In the genomic region with DNA sequence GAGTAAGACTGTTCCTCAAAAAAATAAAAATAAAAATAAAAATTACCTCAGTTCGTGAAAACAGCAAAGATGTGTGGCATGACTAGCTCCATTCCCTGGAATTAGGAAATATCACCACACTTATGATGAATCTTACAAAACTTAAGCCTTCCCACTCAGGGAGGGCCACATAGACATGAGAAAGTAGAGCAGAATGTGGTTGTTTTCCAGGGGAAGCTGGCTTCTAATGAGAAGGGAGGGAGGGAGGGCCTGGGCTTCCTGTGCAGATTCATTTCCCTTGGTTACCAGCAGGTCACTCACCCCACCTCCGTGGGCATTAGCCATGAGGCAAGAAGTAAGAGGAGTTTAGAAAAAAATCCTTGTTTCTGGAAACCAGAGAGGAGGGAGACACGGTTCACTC, we compare ENCODE assay signal across 10 cellular contexts.
A peak's percentile ranks its signal among the peaks of the same experiment; 100 is the strongest.
DNase-seq lines count a peak whose midpoint lies in the region; ATAC-seq and TF ChIP-seq lines count a peak whose summit lies in the region.
"Had no signal": no experiment of that assay in that cellular context is flagged by ENCODE, and none has a peak within 500 bp of the region (broad histone marks: within the 10 kb centered on the region; RNA-seq: fewer than 3 reads in every experiment).

No MANE protein-coding gene starts in this region.

- DNase-seq in AG04450 (ENCODE audit: low read depth, low spot score) (peak; percentile 90), KG1 (lab: John Stamatoyannopoulos, UW) (peak; percentile 44), astrocyte of the spinal cord (ENCODE audit: low read depth, low spot score) (peak; percentile 81), left lobe of liver (ENCODE audit: low spot score) (no peak), NCI-H146 treated with DMSO at 0.1 percent for 48 hours (lab: John Stamatoyannopoulos, UW; ENCODE audit: unreplicated experiment) (no peak), DMS79 treated with DMSO at 0.1 percent for 48 hours (lab: John Stamatoyannopoulos, UW) (no peak)
- DNase-seq in activated CD4-positive, alpha-beta T cell treated with anti-CD3 and anti-CD28 coated beads for 48 hours: no peak
- DNase-seq: endodermal cell; stimulated activated CD4-positive, alpha-beta T cell treated with anti-CD3 and anti-CD28 coated beads, Interleukin-4, amount 100 ng/mL, for 1 hour had no signal

- H3K27me3 ChIP-seq in AG04450 (ENCODE audit: control insufficient read depth, insufficient read depth, low read length): no peaks in the 10 kb centered on the region

- POLR2A ChIA-PET in AG04450 (lab: Yijun Ruan, JAX): interaction anchor here (1.1 to 2.3 kb wide), 4 partner anchors 48 to 118 kb away, joined by 3 to 8 read pairs (median 5); no protein-coding TSS in a partner anchor

- in situ Hi-C loops in astrocyte of the spinal cord (cut with HindIII; ENCODE audit: low sequenced_read_pairs): no loop called here

- H3K27ac ChIP-seq in AG04450 (ENCODE audit: low read depth, low read length): peak overlapping the region; percentile 96

- H3K9me3 ChIP-seq in AG04450 (ENCODE audit: control insufficient read depth, insufficient read depth, low read length): no peaks in the 10 kb centered on the region

- no peak for TF ChIP-seq CTCF in AG04450 (IDR thresholded peaks at IDR 0.05; ENCODE audit: low read depth, low read length)
- no peak for TF ChIP-seq CTCF in astrocyte of the spinal cord (IDR thresholded peaks at IDR 0.05; ENCODE audit: low read depth, low read length)

- no peak overlapping the region for H3K4me3 ChIP-seq in AG04450 (ENCODE audit: low read depth, low read length)
- H3K4me3 ChIP-seq in astrocyte of the spinal cord (ENCODE audit: low read depth, low read length): no peak overlapping the region

- ATAC-seq in left lobe of liver (peak; percentile 37), GM18870 (IDR thresholded peaks at IDR 0.05; ENCODE audit: unreplicated experiment) (no peak)

- CTCF ChIA-PET in AG04450 (lab: Charles Lee): interaction anchor here (0.6 to 5.5 kb wide), 11 partner anchors 9 to 434 kb away, joined by 3 to 54 read pairs (median 4); no protein-coding TSS in a partner anchor

Comparison
In these comparisons a context has a peak if more than half of its experiments do, and no peak if none do; other contexts are left out.
1. DNase-seq: peak in AG04450 (single experiment), KG1 (single experiment) and astrocyte of the spinal cord (single experiment); none in left lobe of liver (single experiment), activated CD4-positive, alpha-beta T cell treated with anti-CD3 and anti-CD28 coated beads for 48 hours (single experiment), NCI-H146 treated with DMSO at 0.1 percent for 48 hours (single experiment) and DMS79 treated with DMSO at 0.1 percent for 48 hours (single experiment).